Comparison of ENCODE assay signal across 1 cellular context in the genomic region with DNA sequence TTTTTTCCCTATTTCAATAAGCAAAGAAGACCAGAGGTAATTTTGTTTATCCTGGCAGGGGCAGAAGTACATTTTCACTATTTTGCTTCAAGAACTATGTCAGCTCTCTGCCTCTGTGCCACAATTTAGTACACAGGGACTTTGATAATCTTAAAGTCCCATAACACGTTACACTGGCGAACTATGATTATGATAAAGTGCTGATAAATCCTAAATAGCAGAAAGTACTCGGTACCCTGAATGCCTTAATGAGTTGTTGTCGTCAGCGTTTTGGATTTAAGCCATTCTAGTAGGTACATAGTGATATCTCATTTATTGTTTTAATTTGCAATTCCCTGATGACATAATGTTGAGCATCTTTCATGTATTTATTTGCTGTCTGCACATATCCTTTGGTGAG.
TF ChIP-seq lines count a peak whose summit lies in the region.

No MANE protein-coding gene starts in this region.

TF ChIP-seq in SK-N-SH treated with all-trans-retinoic acid at 6 μM for 48 hours, 23 proteins besides CTCF, POLR2A, EP300 and RAD21 (continued from another document):
- peak; percentile 79; the same call in 1 of the 2 replicates for TF ChIP-seq TSHZ2 (CRISPR knock-in tag; IDR thresholded peaks at IDR 0.05)
- no peak for TF ChIP-seq ZNF70 (CRISPR knock-in tag; IDR thresholded peaks at IDR 0.05)
- 0 out of 2 replicates have a peak, but pooled peaks have one; percentile 22 for TF ChIP-seq TCF4 (CRISPR knock-in tag; IDR thresholded peaks at IDR 0.05; ENCODE audit: borderline replicate concordance)
- TF ChIP-seq, protein P1, sequence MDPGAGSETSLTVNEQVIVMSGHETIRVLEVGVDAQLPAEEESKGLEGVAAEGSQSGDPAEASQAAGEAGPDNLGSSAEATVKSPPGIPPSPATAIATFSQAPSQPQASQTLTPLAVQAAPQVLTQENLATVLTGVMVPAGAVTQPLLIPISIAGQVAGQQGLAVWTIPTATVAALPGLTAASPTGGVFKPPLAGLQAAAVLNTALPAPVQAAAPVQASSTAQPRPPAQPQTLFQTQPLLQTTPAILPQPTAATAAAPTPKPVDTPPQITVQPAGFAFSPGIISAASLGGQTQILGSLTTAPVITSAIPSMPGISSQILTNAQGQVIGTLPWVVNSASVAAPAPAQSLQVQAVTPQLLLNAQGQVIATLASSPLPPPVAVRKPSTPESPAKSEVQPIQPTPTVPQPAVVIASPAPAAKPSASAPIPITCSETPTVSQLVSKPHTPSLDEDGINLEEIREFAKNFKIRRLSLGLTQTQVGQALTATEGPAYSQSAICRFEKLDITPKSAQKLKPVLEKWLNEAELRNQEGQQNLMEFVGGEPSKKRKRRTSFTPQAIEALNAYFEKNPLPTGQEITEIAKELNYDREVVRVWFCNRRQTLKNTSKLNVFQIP (CRISPR knock-in tag; IDR thresholded peaks at IDR 0.05; ENCODE audit: borderline replicate concordance, low read depth), result no peak
- TF ChIP-seq ZNF565 (CRISPR knock-in tag; conservative IDR thresholded peaks at IDR 0.05; ENCODE audit: low read depth), result no peak
- TF ChIP-seq, protein P2, sequence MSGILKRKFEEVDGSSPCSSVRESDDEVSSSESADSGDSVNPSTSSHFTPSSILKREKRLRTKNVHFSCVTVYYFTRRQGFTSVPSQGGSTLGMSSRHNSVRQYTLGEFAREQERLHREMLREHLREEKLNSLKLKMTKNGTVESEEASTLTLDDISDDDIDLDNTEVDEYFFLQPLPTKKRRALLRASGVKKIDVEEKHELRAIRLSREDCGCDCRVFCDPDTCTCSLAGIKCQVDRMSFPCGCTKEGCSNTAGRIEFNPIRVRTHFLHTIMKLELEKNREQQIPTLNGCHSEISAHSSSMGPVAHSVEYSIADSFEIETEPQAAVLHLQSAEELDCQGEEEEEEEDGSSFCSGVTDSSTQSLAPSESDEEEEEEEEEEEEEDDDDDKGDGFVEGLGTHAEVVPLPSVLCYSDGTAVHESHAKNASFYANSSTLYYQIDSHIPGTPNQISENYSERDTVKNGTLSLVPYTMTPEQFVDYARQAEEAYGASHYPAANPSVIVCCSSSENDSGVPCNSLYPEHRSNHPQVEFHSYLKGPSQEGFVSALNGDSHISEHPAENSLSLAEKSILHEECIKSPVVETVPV (CRISPR knock-in tag; IDR thresholded peaks at IDR 0.05), result no peak
- TF ChIP-seq CSDC2 (CRISPR knock-in tag; IDR thresholded peaks at IDR 0.05), result no peak
- TF ChIP-seq ESRRG (CRISPR knock-in tag; IDR thresholded peaks at IDR 0.05), result no peak
- TF ChIP-seq ZFP3 (CRISPR knock-in tag; IDR thresholded peaks at IDR 0.05), result 0 out of 2 replicates have a peak, but pooled peaks have one; percentile 15
- TF ChIP-seq PPARA (CRISPR knock-in tag; IDR thresholded peaks at IDR 0.05; ENCODE audit: borderline replicate concordance), result no peak
- TF ChIP-seq ZFP30 (CRISPR knock-in tag; IDR thresholded peaks at IDR 0.05), result no peak
